Comparison of ENCODE assay signal across 1 cellular context in the genomic region with DNA sequence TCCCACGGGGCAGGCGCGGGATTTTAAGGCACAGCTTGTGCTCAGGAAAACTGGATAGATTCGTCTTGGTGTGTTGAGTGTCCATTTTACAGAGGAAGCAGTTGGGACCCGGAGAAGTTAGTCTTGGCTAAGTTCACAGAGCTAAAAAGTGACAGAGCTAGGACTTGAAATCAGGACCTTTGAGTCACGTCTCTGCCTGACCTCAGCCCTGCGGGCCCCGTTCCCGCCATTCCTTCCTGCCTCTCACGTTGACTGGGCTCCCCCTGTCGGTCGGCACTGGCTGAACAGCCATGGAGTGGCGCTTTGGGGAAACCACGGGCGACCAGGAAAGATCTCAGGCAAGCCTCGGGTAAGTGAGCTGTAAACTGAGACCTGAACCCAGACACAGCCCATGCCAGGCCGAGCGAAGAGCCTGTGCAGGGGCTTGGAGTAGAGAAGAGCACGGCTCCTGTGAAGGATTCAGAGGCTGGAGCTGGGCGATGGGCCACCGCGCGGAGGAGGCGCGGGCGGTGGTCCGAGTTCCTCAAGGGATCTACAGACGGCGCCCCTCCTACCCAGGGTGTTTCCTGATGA.
TF ChIP-seq lines count a peak whose summit lies in the region.

No MANE protein-coding gene starts in this region.

TF ChIP-seq in GM12878, 131 proteins besides CTCF, POLR2A, EP300 and RAD21 (continued from another document):
- TF ChIP-seq, protein P1, sequence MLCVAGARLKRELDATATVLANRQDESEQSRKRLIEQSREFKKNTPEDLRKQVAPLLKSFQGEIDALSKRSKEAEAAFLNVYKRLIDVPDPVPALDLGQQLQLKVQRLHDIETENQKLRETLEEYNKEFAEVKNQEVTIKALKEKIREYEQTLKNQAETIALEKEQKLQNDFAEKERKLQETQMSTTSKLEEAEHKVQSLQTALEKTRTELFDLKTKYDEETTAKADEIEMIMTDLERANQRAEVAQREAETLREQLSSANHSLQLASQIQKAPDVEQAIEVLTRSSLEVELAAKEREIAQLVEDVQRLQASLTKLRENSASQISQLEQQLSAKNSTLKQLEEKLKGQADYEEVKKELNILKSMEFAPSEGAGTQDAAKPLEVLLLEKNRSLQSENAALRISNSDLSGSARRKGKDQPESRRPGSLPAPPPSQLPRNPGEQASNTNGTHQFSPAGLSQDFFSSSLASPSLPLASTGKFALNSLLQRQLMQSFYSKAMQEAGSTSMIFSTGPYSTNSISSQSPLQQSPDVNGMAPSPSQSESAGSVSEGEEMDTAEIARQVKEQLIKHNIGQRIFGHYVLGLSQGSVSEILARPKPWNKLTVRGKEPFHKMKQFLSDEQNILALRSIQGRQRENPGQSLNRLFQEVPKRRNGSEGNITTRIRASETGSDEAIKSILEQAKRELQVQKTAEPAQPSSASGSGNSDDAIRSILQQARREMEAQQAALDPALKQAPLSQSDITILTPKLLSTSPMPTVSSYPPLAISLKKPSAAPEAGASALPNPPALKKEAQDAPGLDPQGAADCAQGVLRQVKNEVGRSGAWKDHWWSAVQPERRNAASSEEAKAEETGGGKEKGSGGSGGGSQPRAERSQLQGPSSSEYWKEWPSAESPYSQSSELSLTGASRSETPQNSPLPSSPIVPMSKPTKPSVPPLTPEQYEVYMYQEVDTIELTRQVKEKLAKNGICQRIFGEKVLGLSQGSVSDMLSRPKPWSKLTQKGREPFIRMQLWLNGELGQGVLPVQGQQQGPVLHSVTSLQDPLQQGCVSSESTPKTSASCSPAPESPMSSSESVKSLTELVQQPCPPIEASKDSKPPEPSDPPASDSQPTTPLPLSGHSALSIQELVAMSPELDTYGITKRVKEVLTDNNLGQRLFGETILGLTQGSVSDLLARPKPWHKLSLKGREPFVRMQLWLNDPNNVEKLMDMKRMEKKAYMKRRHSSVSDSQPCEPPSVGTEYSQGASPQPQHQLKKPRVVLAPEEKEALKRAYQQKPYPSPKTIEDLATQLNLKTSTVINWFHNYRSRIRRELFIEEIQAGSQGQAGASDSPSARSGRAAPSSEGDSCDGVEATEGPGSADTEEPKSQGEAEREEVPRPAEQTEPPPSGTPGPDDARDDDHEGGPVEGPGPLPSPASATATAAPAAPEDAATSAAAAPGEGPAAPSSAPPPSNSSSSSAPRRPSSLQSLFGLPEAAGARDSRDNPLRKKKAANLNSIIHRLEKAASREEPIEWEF (IDR thresholded peaks at IDR 0.05; ENCODE audit: insufficient replicate concordance, low read depth, low read length), result no peak
- TF ChIP-seq HCFC1 (IDR thresholded peaks at IDR 0.05; ENCODE audit: low read length), result no peak
- no peak for TF ChIP-seq ZBED1 (IDR thresholded peaks at IDR 0.05; ENCODE audit: borderline replicate concordance)
- TF ChIP-seq EED (IDR thresholded peaks at IDR 0.05; ENCODE audit: low read depth), result peak; percentile 69; the same call in 1 of the 2 replicates
- peak; percentile 30 to 57; a peak in 3 of 4 replicates for TF ChIP-seq IKZF2 (IDR thresholded peaks at IDR 0.05)
- TF ChIP-seq, protein P2, sequence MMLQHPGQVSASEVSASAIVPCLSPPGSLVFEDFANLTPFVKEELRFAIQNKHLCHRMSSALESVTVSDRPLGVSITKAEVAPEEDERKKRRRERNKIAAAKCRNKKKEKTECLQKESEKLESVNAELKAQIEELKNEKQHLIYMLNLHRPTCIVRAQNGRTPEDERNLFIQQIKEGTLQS (IDR thresholded peaks at IDR 0.05; ENCODE audit: borderline replicate concordance, extremely low read depth, low read depth, low read length), result no peak
